ENCODE assay signal across 19 cellular contexts in the genomic region with DNA sequence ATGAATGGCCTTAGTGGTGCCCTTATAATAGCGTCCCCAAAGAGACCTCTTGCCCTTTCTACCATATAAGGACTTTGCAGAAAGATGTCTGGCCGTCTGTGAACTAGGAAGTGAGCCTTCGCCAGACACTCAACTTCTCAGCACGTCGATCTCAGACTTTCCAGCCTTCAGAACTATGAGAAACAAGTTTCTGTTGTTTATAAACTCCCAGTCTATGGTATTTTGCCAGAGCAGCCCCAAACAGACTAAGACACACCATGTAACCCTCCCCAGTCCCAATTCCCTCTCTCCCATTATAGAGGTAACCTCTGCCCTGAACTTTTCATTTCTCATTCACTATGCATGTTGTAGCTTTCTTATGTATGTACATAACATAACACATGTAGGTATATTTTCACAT. TPM values are rescaled to one million over a fixed set of nuclear protein-coding genes. Genes with fewer than 3 reads are reported as not detected.
DNase-seq lines count a peak whose midpoint lies in the region; ATAC-seq, FAIRE-seq and TF ChIP-seq lines count a peak whose summit lies in the region.
"Had no signal": no experiment of that assay in that cellular context is flagged by ENCODE, and none has a peak within 500 bp of the region (broad histone marks: within the 10 kb centered on the region; RNA-seq: fewer than 3 reads in every experiment).

No MANE protein-coding gene starts in this region.

- H3K27me3 Mint-ChIP-seq in astrocyte (ENCODE audit: low read depth, unreplicated experiment) (no peaks in the 10 kb centered on the region), nephron (ENCODE audit: low read depth) (no peaks in the 10 kb centered on the region)
- H3K27me3 Mint-ChIP-seq: activated T-helper 17 cell treated with anti-CD3 and anti-CD28 coated beads, Interleukin-2, amount 50 U/mL, for 72 hours; type B pancreatic cell had no signal

- ATAC-seq in HG03039 (IDR thresholded peaks at IDR 0.05; ENCODE audit: unreplicated experiment) = no peak
- ATAC-seq: activated CD8-positive, alpha-beta T cell treated with anti-CD3 and anti-CD28 coated beads, Interleukin-2, amount 10 ng/mL, durations not matched to agents 7 days and 5 days; activated T-helper 17 cell treated with anti-CD3 and anti-CD28 coated beads, Interleukin-2, amount 50 U/mL, for 72 hours; GM23338 had no signal

- H3K27ac ChIP-seq in astrocyte (ENCODE audit: low read depth, low read length) (no peak overlapping the region), transverse colon (peak overlapping the region; percentile 49 to 72 (median 58))
- H3K27ac ChIP-seq: WERI-Rb-1 had no signal

- H3K9ac ChIP-seq in astrocyte (ENCODE audit: low read length) = no peak overlapping the region

- H3K9me3 ChIP-seq in astrocyte (ENCODE audit: insufficient read depth, low read depth, low read length) (no peaks in the 10 kb centered on the region), transverse colon (no peaks in the 10 kb centered on the region)

- no peak for DNase-seq in astrocyte (ENCODE audit: low read depth)
- peak; percentile 14 for DNase-seq in fibroblast of peridontal ligament (ENCODE audit: extremely low read depth)
- no peak for DNase-seq in transverse colon
- no peak for DNase-seq in retina
- DNase-seq in NCI-H2196 treated with DMSO at 0.1 percent for 48 hours (lab: John Stamatoyannopoulos, UW; ENCODE audit: unreplicated experiment) = no peak
- no peak for DNase-seq in dermis blood vessel endothelial cell
- DNase-seq: activated CD8-positive, alpha-beta T cell treated with anti-CD3 and anti-CD28 coated beads, Interleukin-2, amount 10 ng/mL, durations not matched to agents 7 days and 5 days; AML-193; amygdala; DMS153; dorsolateral prefrontal cortex; NCI-H1930; NCI-H510A treated with DMSO at 0.1 percent for 48 hours; WERI-Rb-1 had no signal

- 49% methylated on average over 5 of the region's 5 CpGs; no CpG with 5 or more reads in 1 of the 2 donors for WGBS in transverse colon (ENCODE audit: low coverage in 1 of 2), 2 donors

- TF ChIP-seq CTCF in astrocyte (IDR thresholded peaks at IDR 0.05; ENCODE audit: insufficient read depth, low read depth, low read length) (no peak), nephron (IDR thresholded peaks at IDR 0.05; ENCODE audit: unreplicated experiment in 3 of 3) (no peak), transverse colon (IDR thresholded peaks at IDR 0.05) (no peak)

- H3K79me2 ChIP-seq in astrocyte (ENCODE audit: insufficient read depth, low read length) = no peaks in the 10 kb centered on the region

- H3K4me3 Mint-ChIP-seq in astrocyte (ENCODE audit: unreplicated experiment) (no peak overlapping the region), nephron (no peak overlapping the region)
- H3K4me3 Mint-ChIP-seq: activated CD8-positive, alpha-beta T cell treated with anti-CD3 and anti-CD28 coated beads, Interleukin-2, amount 10 ng/mL, durations not matched to agents 7 days and 5 days; activated T-helper 17 cell treated with anti-CD3 and anti-CD28 coated beads, Interleukin-2, amount 50 U/mL, for 72 hours; GM23338; type B pancreatic cell had no signal

- intact Hi-C loops in transverse colon (cut with DNase I; ENCODE audit: low total_unique reads) = no loop called here

- H3K4me1 ChIP-seq in astrocyte (ENCODE audit: insufficient read depth, low read length) (peaks cover 2% of the 10 kb centered on the region), transverse colon (peaks cover 0 to 13% (median 0%) of the 10 kb centered on the region in 4 donors)

- peak overlapping the region; percentile 35 for H3K4me2 ChIP-seq in astrocyte (ENCODE audit: low read length)
- H3K4me2 ChIP-seq: GM23338 had no signal

- H3K27ac Mint-ChIP-seq in astrocyte (ENCODE audit: unreplicated experiment) (no peak overlapping the region), nephron (peak overlapping the region; percentile 87 to 94 (median 91))
- H3K27ac Mint-ChIP-seq: activated CD8-positive, alpha-beta T cell treated with anti-CD3 and anti-CD28 coated beads, Interleukin-2, amount 10 ng/mL, durations not matched to agents 7 days and 5 days; activated T-helper 17 cell treated with anti-CD3 and anti-CD28 coated beads, Interleukin-2, amount 50 U/mL, for 72 hours; GM23338; type B pancreatic cell had no signal

- H3K9me3 Mint-ChIP-seq in astrocyte (ENCODE audit: unreplicated experiment) (no peaks in the 10 kb centered on the region), nephron (no peaks in the 10 kb centered on the region)
- H3K9me3 Mint-ChIP-seq: GM23338, type B pancreatic cell had no signal

- in situ Hi-C loops in transverse colon (cut with MboI; ENCODE audit: low pct_ligation_motif_present in 1 of 4, low pct_unique_long_range_greater_than_20kb in 1 of 4, low sequenced_read_pairs in 3 of 4) = no loop called here

- H3K4me3 ChIP-seq in astrocyte (ENCODE audit: insufficient read depth, low read depth, low read length) = no peak overlapping the region
- H3K4me3 ChIP-seq in transverse colon = no peak overlapping the region
- H3K4me3 ChIP-seq: dorsolateral prefrontal cortex, GM23338 had no signal

- H3K36me3 ChIP-seq in astrocyte (ENCODE audit: insufficient read depth, low read length) (peaks cover 7% of the 10 kb centered on the region), transverse colon (no peaks in the 10 kb centered on the region)
- H3K36me3 ChIP-seq: WERI-Rb-1 had no signal

- TF ChIP-seq EP300 in transverse colon (IDR thresholded peaks at IDR 0.05; ENCODE audit: low read depth) = no peak

- H3K27me3 ChIP-seq in astrocyte (ENCODE audit: insufficient read depth, low read length) (no peaks in the 10 kb centered on the region), transverse colon (no peaks in the 10 kb centered on the region)
- H3K27me3 ChIP-seq: dorsolateral prefrontal cortex had no signal

- no peaks in the 10 kb centered on the region for H4K20me1 ChIP-seq in astrocyte (ENCODE audit: insufficient read depth, low read length)

- H3K36me3 Mint-ChIP-seq in astrocyte (ENCODE audit: low read depth, unreplicated experiment) (peaks cover 11% of the 10 kb centered on the region), nephron (ENCODE audit: low read depth) (peaks cover 57% of the 10 kb centered on the region)

- TF ChIP-seq POLR2A in transverse colon (IDR thresholded peaks at IDR 0.05) = no peak

- no peak for FAIRE-seq in astrocyte (lab: Jason Lieb, UNC)

- no peak overlapping the region for H2AFZ ChIP-seq in astrocyte (ENCODE audit: low read depth, low read length)
- H2AFZ ChIP-seq: GM23338 had no signal

- H3K4me1 Mint-ChIP-seq in astrocyte (ENCODE audit: low read depth, unreplicated experiment) (peaks cover 1% of the 10 kb centered on the region), nephron (peaks cover 11% of the 10 kb centered on the region)
- H3K4me1 Mint-ChIP-seq: GM23338 had no signal

RNA-seq across cellular contexts. Expression of a gene that starts 55.7 kb away (rescaled TPM):
- 73.0 and 76.8 TPM in 2 replicates for total RNA-seq in astrocyte
- 100 to 1,000 TPM in 1 of 4 donors, 10 to 100 TPM in 3; 42.7 to 133 (median 63.5) TPM for total RNA-seq in transverse colon
- total RNA-seq in dermis blood vessel endothelial cell = 196 and 425 TPM in 2 replicates
